ENCODE assay signal across 1 cellular context in the genomic region with DNA sequence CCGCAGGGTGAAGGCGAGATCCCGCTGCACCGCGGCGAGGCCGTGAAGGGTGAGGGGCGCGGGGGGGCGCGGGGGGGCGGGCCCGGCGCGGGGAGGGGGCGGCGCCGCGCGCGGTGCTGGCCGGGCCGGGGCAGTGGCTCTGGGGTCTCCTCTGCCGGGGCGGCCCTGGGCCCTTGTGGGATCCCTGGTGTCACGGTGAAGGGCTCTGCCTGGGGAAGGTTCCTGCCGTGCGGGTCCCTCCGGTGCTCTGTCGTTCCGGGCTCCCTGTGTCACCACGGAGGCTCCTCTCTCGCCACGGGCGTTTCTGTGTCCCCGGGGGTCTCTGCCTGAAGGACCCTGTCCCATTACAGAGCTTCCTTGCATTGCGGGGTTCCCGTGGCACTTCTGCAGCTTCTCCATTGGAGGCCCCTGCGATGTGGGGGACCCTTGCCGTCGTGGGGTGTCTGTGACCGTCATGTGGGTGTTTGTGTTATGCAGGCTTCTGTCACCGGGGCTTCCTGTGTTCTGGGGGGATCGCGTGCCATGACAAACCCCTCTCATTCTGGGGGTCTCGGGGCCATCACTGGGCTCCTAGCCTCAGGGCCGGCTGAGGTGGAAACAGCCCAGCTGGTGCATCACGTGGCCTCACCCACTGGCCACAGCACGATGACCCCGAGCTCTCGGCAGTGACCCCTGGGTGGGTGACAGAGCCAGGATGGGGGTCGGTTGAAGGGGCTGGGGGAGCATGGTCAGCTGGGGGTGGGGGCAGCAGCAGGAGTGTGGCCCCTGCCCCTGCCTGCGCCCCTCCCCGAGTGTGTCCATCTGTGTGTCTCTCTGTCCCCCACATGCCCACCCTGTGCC.
TF ChIP-seq lines count a peak whose summit lies in the region.

No MANE protein-coding gene starts in this region.

TF ChIP-seq in HCT116, 20 proteins besides CTCF, POLR2A, EP300 and RAD21 (continued from another document):
- TF ChIP-seq, protein P1, sequence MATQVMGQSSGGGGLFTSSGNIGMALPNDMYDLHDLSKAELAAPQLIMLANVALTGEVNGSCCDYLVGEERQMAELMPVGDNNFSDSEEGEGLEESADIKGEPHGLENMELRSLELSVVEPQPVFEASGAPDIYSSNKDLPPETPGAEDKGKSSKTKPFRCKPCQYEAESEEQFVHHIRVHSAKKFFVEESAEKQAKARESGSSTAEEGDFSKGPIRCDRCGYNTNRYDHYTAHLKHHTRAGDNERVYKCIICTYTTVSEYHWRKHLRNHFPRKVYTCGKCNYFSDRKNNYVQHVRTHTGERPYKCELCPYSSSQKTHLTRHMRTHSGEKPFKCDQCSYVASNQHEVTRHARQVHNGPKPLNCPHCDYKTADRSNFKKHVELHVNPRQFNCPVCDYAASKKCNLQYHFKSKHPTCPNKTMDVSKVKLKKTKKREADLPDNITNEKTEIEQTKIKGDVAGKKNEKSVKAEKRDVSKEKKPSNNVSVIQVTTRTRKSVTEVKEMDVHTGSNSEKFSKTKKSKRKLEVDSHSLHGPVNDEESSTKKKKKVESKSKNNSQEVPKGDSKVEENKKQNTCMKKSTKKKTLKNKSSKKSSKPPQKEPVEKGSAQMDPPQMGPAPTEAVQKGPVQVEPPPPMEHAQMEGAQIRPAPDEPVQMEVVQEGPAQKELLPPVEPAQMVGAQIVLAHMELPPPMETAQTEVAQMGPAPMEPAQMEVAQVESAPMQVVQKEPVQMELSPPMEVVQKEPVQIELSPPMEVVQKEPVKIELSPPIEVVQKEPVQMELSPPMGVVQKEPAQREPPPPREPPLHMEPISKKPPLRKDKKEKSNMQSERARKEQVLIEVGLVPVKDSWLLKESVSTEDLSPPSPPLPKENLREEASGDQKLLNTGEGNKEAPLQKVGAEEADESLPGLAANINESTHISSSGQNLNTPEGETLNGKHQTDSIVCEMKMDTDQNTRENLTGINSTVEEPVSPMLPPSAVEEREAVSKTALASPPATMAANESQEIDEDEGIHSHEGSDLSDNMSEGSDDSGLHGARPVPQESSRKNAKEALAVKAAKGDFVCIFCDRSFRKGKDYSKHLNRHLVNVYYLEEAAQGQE (IDR thresholded peaks at IDR 0.05; ENCODE audit: low read depth) = no peak
- no peak for TF ChIP-seq TCF7L2 (IDR thresholded peaks at IDR 0.05; ENCODE audit: borderline replicate concordance, extremely low read depth, insufficient read depth, insufficient read length)
- no peak for TF ChIP-seq SRF (IDR thresholded peaks at IDR 0.05; ENCODE audit: low read depth)
- no peak for TF ChIP-seq EGR1 (IDR thresholded peaks at IDR 0.05; ENCODE audit: low read depth)
- TF ChIP-seq ZFX (IDR thresholded peaks at IDR 0.05) = no peak
- TF ChIP-seq ZNF274 (IDR thresholded peaks at IDR 0.05; ENCODE audit: low read depth, low read length) = no peak
- no peak for TF ChIP-seq CEBPB (IDR thresholded peaks at IDR 0.05; ENCODE audit: low read depth)
- TF ChIP-seq FOSL1 (IDR thresholded peaks at IDR 0.05; ENCODE audit: low read depth) = no peak
- TF ChIP-seq EZH2 (IDR thresholded peaks at IDR 0.05) = no peak
- TF ChIP-seq, protein P2, sequence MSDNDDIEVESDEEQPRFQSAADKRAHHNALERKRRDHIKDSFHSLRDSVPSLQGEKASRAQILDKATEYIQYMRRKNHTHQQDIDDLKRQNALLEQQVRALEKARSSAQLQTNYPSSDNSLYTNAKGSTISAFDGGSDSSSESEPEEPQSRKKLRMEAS (IDR thresholded peaks at IDR 0.05) = no peak
- TF ChIP-seq ATF3 (IDR thresholded peaks at IDR 0.05) = no peak
- no peak for TF ChIP-seq ZBTB33 (IDR thresholded peaks at IDR 0.05; ENCODE audit: extremely low read depth, insufficient replicate concordance, low read length)
- no peak for TF ChIP-seq JUND (IDR thresholded peaks at IDR 0.05)
- no peak for TF ChIP-seq ELF1 (IDR thresholded peaks at IDR 0.05; ENCODE audit: borderline replicate concordance, low read depth)
